In genomic region chr2:86042256-86043168, GRCh38 we compare ENCODE assay signal across 19 cellular contexts.
DNase-seq lines count a peak whose midpoint lies in the region; ATAC-seq and TF ChIP-seq lines count a peak whose summit lies in the region.
"Had no signal": no experiment of that assay in that cellular context is flagged by ENCODE, and none has a peak within 500 bp of the region (broad histone marks: within the 10 kb centered on the region; RNA-seq: fewer than 3 reads in every experiment).

No MANE protein-coding gene starts in this region.

- no peak overlapping the region for H2AFZ ChIP-seq in smooth muscle cell (ENCODE audit: low read depth)

- H3K27me3 ChIP-seq in CD8-positive, alpha-beta memory T cell (ENCODE audit: insufficient read depth, low read length, poor library complexity, severe bottlenecking), result no peaks in the 10 kb centered on the region
- H3K27me3 ChIP-seq in psoas muscle (ENCODE audit: insufficient read depth in 3 of 3, low read length in 2 of 3), result no peaks in the 10 kb centered on the region
- H3K27me3 ChIP-seq in smooth muscle cell (ENCODE audit: low read depth), result no peaks in the 10 kb centered on the region
- H3K27me3 ChIP-seq: heart left ventricle had no signal

- H3K4me3 ChIP-seq in CD8-positive, alpha-beta memory T cell (ENCODE audit: low read length), result no peak overlapping the region
- H3K4me3 ChIP-seq in psoas muscle (no peak overlapping the region), smooth muscle cell (no peak overlapping the region)
- H3K4me3 ChIP-seq: A549, heart left ventricle, SK-N-MC, skin epidermis had no signal

- peak; percentile 23 to 77 (median 50) for ATAC-seq in psoas muscle
- ATAC-seq: heart left ventricle had no signal

- H3K27ac Mint-ChIP-seq in CD8-positive, alpha-beta memory T cell, result peak overlapping the region; percentile 83 to 100 (median 99)
- H3K27ac Mint-ChIP-seq in chondrocyte (ENCODE audit: unreplicated experiment), result no peak overlapping the region
- H3K27ac Mint-ChIP-seq: mesothelial cell of epicardium had no signal

- H3K4me1 Mint-ChIP-seq in CD8-positive, alpha-beta memory T cell, result peaks cover 46 to 55% (median 52%) of the 10 kb centered on the region in 3 donors
- H3K4me1 Mint-ChIP-seq in chondrocyte (ENCODE audit: low read depth), result peaks cover 12% of the 10 kb centered on the region

- no peak for TF ChIP-seq CTCF in chondrocyte (IDR thresholded peaks at IDR 0.05)
- no peak for TF ChIP-seq CTCF in psoas muscle (IDR thresholded peaks at IDR 0.05)
- no peak for TF ChIP-seq CTCF in smooth muscle cell (IDR thresholded peaks at IDR 0.05; ENCODE audit: borderline replicate concordance, insufficient read depth, poor library complexity, severe bottlenecking)

- H3K27me3 Mint-ChIP-seq in CD8-positive, alpha-beta memory T cell, result peaks cover 0 to 9% of the 10 kb centered on the region in 2 donors
- H3K27me3 Mint-ChIP-seq in chondrocyte (ENCODE audit: low read depth), result no peaks in the 10 kb centered on the region
- H3K27me3 Mint-ChIP-seq: brain had no signal

- H3K9me3 ChIP-seq in CD8-positive, alpha-beta memory T cell (ENCODE audit: low read length), result no peaks in the 10 kb centered on the region
- H3K9me3 ChIP-seq in psoas muscle (no peaks in the 10 kb centered on the region), smooth muscle cell (replicated peaks; ENCODE audit: low read depth) (no peaks in the 10 kb centered on the region)
- H3K9me3 ChIP-seq: A549, heart left ventricle had no signal

- H3K4me3 Mint-ChIP-seq in CD8-positive, alpha-beta memory T cell, result peak overlapping the region in 1 of 7 donors; percentile 63
- no peak overlapping the region for H3K4me3 Mint-ChIP-seq in chondrocyte (ENCODE audit: unreplicated experiment)
- H3K4me3 Mint-ChIP-seq: brain, mesothelial cell of epicardium had no signal

- H3F3A ChIP-seq in smooth muscle cell (ENCODE audit: low read depth), result peaks cover 2% of the 10 kb centered on the region

- POLR2A ChIA-PET in CD8-positive, alpha-beta memory T cell (lab: Charles Lee), result interaction anchor here (0.5 kb wide), 1 partner anchor 13 kb away, joined by 3 read pairs; no protein-coding TSS in a partner anchor

- WGBS in psoas muscle, 3 donors, result 82 to 89% (median 83%) methylated on average over 12 of the region's 12 CpGs
- 96% methylated on average over 12 of the region's 12 CpGs for whole genome bisulfite sequencing in smooth muscle cell (ENCODE audit: low lambda C conversion rate)

- CTCF ChIA-PET in CD8-positive, alpha-beta memory T cell (lab: Charles Lee), result interaction anchor here (1.0 to 4.1 kb wide), 4 partner anchors 38 to 155 kb away, joined by 3 to 22 read pairs (median 7); partner anchors contain the start of gene ST3GAL5

- H4K20me1 ChIP-seq in smooth muscle cell (ENCODE audit: low read depth), result no peaks in the 10 kb centered on the region

- peaks cover 5 to 62% (median 27%) of the 10 kb centered on the region in 3 donors for H3K36me3 Mint-ChIP-seq in CD8-positive, alpha-beta memory T cell
- H3K36me3 Mint-ChIP-seq in chondrocyte (ENCODE audit: low read depth), result peaks cover 64% of the 10 kb centered on the region

- in situ Hi-C loops in G401 (cut with HindIII; ENCODE audit: low sequenced_read_pairs), result no loop called here

- peak; percentile 48 for DNase-seq in activated CD8-positive, alpha-beta memory T cell treated with anti-CD3 and anti-CD28 coated beads for 24 hours
- DNase-seq in activated CD8-positive, alpha-beta memory T cell treated with anti-CD3 and anti-CD28 coated beads, Interleukin-2, amount 50 U/mL, for 4 hours, result no peak
- no peak for DNase-seq in CD8-positive, alpha-beta memory T cell
- peak; percentile 59 for DNase-seq in chondrocyte (ENCODE audit: low spot score)
- no peak for DNase-seq in psoas muscle
- no peak for DNase-seq in HK-2 (ENCODE audit: unreplicated experiment)
- DNase-seq in smooth muscle cell (lab: John Stamatoyannopoulos, UW; ENCODE audit: unreplicated experiment), result no peak
- DNase-seq in G401 (ENCODE audit: low spot score), result no peak
- DNase-seq: activated CD4-positive, alpha-beta T cell treated with anti-CD3 and anti-CD28 coated beads, Interleukin-2, amount 50 U/mL, for 4 hours; activated gamma-delta T cell treated with Interleukin-2 at 50 U/mL for 16 hours; heart left ventricle; NCI-H2081; NCI-H526 treated with DMSO at 0.1 percent for 48 hours; occipital lobe had no signal

- peaks cover 8% of the 10 kb centered on the region for H3K36me3 ChIP-seq in CD8-positive, alpha-beta memory T cell (ENCODE audit: insufficient read depth, low read length)
- H3K36me3 ChIP-seq in psoas muscle (ENCODE audit: insufficient read depth in 1 of 2, low read depth in 1 of 2) (peaks cover 25 to 85% of the 10 kb centered on the region in 2 donors), smooth muscle cell (ENCODE audit: low read depth) (peaks cover 11% of the 10 kb centered on the region)

- H3K27ac ChIP-seq in CD8-positive, alpha-beta memory T cell (ENCODE audit: low read depth, low read length), result no peak overlapping the region
- H3K27ac ChIP-seq in psoas muscle, result peak overlapping the region; percentile 78
- H3K27ac ChIP-seq in smooth muscle cell (ENCODE audit: low read depth), result no peak overlapping the region
- H3K27ac ChIP-seq: A549, heart left ventricle, SK-N-MC had no signal

- peaks cover 0 to 2% (median 0%) of the 10 kb centered on the region in 5 donors for H3K9me3 Mint-ChIP-seq in CD8-positive, alpha-beta memory T cell
- no peaks in the 10 kb centered on the region for H3K9me3 Mint-ChIP-seq in chondrocyte (ENCODE audit: low read depth)
- H3K9me3 Mint-ChIP-seq: brain, mesothelial cell of epicardium had no signal

- H3K4me2 ChIP-seq in smooth muscle cell, result no peak overlapping the region
- H3K4me2 ChIP-seq: A549 had no signal

- H3K4me1 ChIP-seq in CD8-positive, alpha-beta memory T cell (ENCODE audit: insufficient read depth, low read length), result peaks cover 45% of the 10 kb centered on the region
- H3K4me1 ChIP-seq in psoas muscle (peaks cover 36% of the 10 kb centered on the region), smooth muscle cell (ENCODE audit: low read depth) (no peaks in the 10 kb centered on the region)
- H3K4me1 ChIP-seq: A549 had no signal

- H3K9ac ChIP-seq in smooth muscle cell (ENCODE audit: low read depth), result no peak overlapping the region

- H3K79me2 ChIP-seq in smooth muscle cell (ENCODE audit: low read depth), result no peaks in the 10 kb centered on the region

- intact Hi-C loops in psoas muscle (cut with DNase I), result no loop called here

Comparison
In these comparisons a context has a peak if more than half of its experiments do, and no peak if none do; other contexts are left out.
1. DNase-seq: peak in activated CD8-positive, alpha-beta memory T cell treated with anti-CD3 and anti-CD28 coated beads for 24 hours (single experiment) and chondrocyte (single experiment); none in activated CD8-positive, alpha-beta memory T cell treated with anti-CD3 and anti-CD28 coated beads, Interleukin-2, amount 50 U/mL, for 4 hours (single experiment), CD8-positive, alpha-beta memory T cell (0 of 5), psoas muscle (0 of 2), HK-2 (single experiment), smooth muscle cell (single experiment) and G401 (single experiment).